Comparison of ENCODE assay signal across 19 cellular contexts in genomic region chr17:46732754-46733398, GRCh38.
DNase-seq lines count a peak whose midpoint lies in the region; ATAC-seq and TF ChIP-seq lines count a peak whose summit lies in the region.
"Had no signal": no experiment of that assay in that cellular context is flagged by ENCODE, and none has a peak within 500 bp of the region (broad histone marks: within the 10 kb centered on the region; RNA-seq: fewer than 3 reads in every experiment).

No MANE protein-coding gene starts in this region.

- no peak for ATAC-seq in stimulated activated memory B cell treated with anti-CD40 and anti-IgM and Interleukin-4, amounts not matched to agents 10 μg/mL and 1 μg/mL and 100 μg/mL, for 72 hours
- ATAC-seq in GM18909 (IDR thresholded peaks at IDR 0.05; ENCODE audit: poor library complexity, unreplicated experiment) (no peak), GM18873 (IDR thresholded peaks at IDR 0.05; ENCODE audit: low FRiP score, unreplicated experiment) (no peak)
- ATAC-seq: activated CD4-positive, alpha-beta T cell treated with anti-CD3 and anti-CD28 coated beads for 36 hours; right lobe of liver had no signal

- peaks cover 35% of the 10 kb centered on the region for H3K4me1 Mint-ChIP-seq in brain
- H3K4me1 Mint-ChIP-seq in stimulated activated memory B cell treated with anti-CD40 and anti-IgM and Interleukin-4, amounts not matched to agents 10 μg/mL and 1 μg/mL and 100 μg/mL, for 72 hours, result peaks cover 41% of the 10 kb centered on the region
- H3K4me1 Mint-ChIP-seq: activated CD4-positive, alpha-beta T cell treated with anti-CD3 and anti-CD28 coated beads for 36 hours had no signal

- no peaks in the 10 kb centered on the region for H3K27me3 Mint-ChIP-seq in brain
- H3K27me3 Mint-ChIP-seq in stimulated activated memory B cell treated with anti-CD40 and anti-IgM and Interleukin-4, amounts not matched to agents 10 μg/mL and 1 μg/mL and 100 μg/mL, for 72 hours, result no peaks in the 10 kb centered on the region
- H3K27me3 Mint-ChIP-seq: activated CD4-positive, alpha-beta T cell treated with anti-CD3 and anti-CD28 coated beads for 36 hours; memory B cell had no signal

- no peak for TF ChIP-seq CTCF in brain (conservative IDR thresholded peaks at IDR 0.05)

- peak overlapping the region in 4 of 5 experiments; percentile 64 to 73 (median 70) for H3K4me3 Mint-ChIP-seq in brain
- no peak overlapping the region for H3K4me3 Mint-ChIP-seq in stimulated activated memory B cell treated with anti-CD40 and anti-IgM and Interleukin-4, amounts not matched to agents 10 μg/mL and 1 μg/mL and 100 μg/mL, for 72 hours
- H3K4me3 Mint-ChIP-seq: activated CD4-positive, alpha-beta T cell treated with anti-CD3 and anti-CD28 coated beads for 36 hours; memory B cell had no signal

- H3K9me3 Mint-ChIP-seq in brain, result no peaks in the 10 kb centered on the region
- no peaks in the 10 kb centered on the region for H3K9me3 Mint-ChIP-seq in stimulated activated memory B cell treated with anti-CD40 and anti-IgM and Interleukin-4, amounts not matched to agents 10 μg/mL and 1 μg/mL and 100 μg/mL, for 72 hours
- H3K9me3 Mint-ChIP-seq: memory B cell had no signal

- DNase-seq in NCI-H82 (lab: John Stamatoyannopoulos, UW) (peak; percentile 11), NCI-H82 treated with DMSO at 0.1 percent for 48 hours (lab: John Stamatoyannopoulos, UW; ENCODE audit: unreplicated experiment) (no peak), iPS-NIHi11 (ENCODE audit: low spot score) (peak; percentile 57), cardiac septum (ENCODE audit: low spot score) (no peak)
- DNase-seq: activated CD4-positive, alpha-beta T cell treated with anti-CD3 and anti-CD28 coated beads for 36 hours; activated gamma-delta T cell; colonic mucosa; foreskin keratinocyte; NCI-H1694 treated with DMSO at 0.1 percent for 48 hours; NCI-H446; occipital lobe; right lobe of liver; SIG-M5; stomach had no signal

- H3K36me3 Mint-ChIP-seq in brain, result peaks cover 9% of the 10 kb centered on the region
- H3K36me3 Mint-ChIP-seq in stimulated activated memory B cell treated with anti-CD40 and anti-IgM and Interleukin-4, amounts not matched to agents 10 μg/mL and 1 μg/mL and 100 μg/mL, for 72 hours, result peaks cover 34% of the 10 kb centered on the region

- peak overlapping the region; percentile 80 to 95 (median 84) for H3K27ac Mint-ChIP-seq in brain
- peak overlapping the region; percentile 53 for H3K27ac Mint-ChIP-seq in stimulated activated memory B cell treated with anti-CD40 and anti-IgM and Interleukin-4, amounts not matched to agents 10 μg/mL and 1 μg/mL and 100 μg/mL, for 72 hours
- H3K27ac Mint-ChIP-seq: activated CD4-positive, alpha-beta T cell treated with anti-CD3 and anti-CD28 coated beads for 36 hours; memory B cell had no signal

- intact Hi-C loops in cardiac septum (cut with DNase I), result no loop called here

Comparison
In these comparisons a context has a peak if more than half of its experiments do, and no peak if none do; other contexts are left out.
1. DNase-seq: peak in NCI-H82 (single experiment) and iPS-NIHi11 (single experiment); none in NCI-H82 treated with DMSO at 0.1 percent for 48 hours (single experiment) and cardiac septum (single experiment).